1 cellular context compared by ENCODE assay signal in genomic region chr17:78250891-78251772, GRCh38.
TF ChIP-seq lines count a peak whose summit lies in the region.

No MANE protein-coding gene starts in this region.

TF ChIP-seq in K562, 482 proteins besides CTCF, POLR2A, EP300 and RAD21 (continued from another document and continues in another):
- TF ChIP-seq, protein P1, sequence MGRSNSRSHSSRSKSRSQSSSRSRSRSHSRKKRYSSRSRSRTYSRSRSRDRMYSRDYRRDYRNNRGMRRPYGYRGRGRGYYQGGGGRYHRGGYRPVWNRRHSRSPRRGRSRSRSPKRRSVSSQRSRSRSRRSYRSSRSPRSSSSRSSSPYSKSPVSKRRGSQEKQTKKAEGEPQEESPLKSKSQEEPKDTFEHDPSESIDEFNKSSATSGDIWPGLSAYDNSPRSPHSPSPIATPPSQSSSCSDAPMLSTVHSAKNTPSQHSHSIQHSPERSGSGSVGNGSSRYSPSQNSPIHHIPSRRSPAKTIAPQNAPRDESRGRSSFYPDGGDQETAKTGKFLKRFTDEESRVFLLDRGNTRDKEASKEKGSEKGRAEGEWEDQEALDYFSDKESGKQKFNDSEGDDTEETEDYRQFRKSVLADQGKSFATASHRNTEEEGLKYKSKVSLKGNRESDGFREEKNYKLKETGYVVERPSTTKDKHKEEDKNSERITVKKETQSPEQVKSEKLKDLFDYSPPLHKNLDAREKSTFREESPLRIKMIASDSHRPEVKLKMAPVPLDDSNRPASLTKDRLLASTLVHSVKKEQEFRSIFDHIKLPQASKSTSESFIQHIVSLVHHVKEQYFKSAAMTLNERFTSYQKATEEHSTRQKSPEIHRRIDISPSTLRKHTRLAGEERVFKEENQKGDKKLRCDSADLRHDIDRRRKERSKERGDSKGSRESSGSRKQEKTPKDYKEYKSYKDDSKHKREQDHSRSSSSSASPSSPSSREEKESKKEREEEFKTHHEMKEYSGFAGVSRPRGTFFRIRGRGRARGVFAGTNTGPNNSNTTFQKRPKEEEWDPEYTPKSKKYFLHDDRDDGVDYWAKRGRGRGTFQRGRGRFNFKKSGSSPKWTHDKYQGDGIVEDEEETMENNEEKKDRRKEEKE (IDR thresholded peaks at IDR 0.05; ENCODE audit: borderline replicate concordance in 1 of 2, control insufficient read depth in 1 of 2, low read depth in 2 of 2, low read length in 1 of 2), result no peak
- TF ChIP-seq ZNF23 (CRISPR knock-in tag; IDR thresholded peaks at IDR 0.05), result no peak
- TF ChIP-seq HNRNPL (IDR thresholded peaks at IDR 0.05; ENCODE audit: low read depth, low read length), result no peak
- TF ChIP-seq ELF4 (CRISPR knock-in tag; IDR thresholded peaks at IDR 0.05), result no peak
- TF ChIP-seq, protein P2, sequence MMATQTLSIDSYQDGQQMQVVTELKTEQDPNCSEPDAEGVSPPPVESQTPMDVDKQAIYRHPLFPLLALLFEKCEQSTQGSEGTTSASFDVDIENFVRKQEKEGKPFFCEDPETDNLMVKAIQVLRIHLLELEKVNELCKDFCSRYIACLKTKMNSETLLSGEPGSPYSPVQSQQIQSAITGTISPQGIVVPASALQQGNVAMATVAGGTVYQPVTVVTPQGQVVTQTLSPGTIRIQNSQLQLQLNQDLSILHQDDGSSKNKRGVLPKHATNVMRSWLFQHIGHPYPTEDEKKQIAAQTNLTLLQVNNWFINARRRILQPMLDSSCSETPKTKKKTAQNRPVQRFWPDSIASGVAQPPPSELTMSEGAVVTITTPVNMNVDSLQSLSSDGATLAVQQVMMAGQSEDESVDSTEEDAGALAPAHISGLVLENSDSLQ (IDR thresholded peaks at IDR 0.05), result no peak
- TF ChIP-seq TSC22D4 (tag; IDR thresholded peaks at IDR 0.05), result no peak
- no peak for TF ChIP-seq HDAC6 (IDR thresholded peaks at IDR 0.05; ENCODE audit: low read depth, low read length)
- no peak for TF ChIP-seq ZNF717 (CRISPR knock-in tag; IDR thresholded peaks at IDR 0.05)
- TF ChIP-seq U2AF2 (optimal IDR thresholded peaks at IDR 0.05; ENCODE audit: low read depth, low read length), result no peak
- TF ChIP-seq RHOXF2B (CRISPR knock-in tag; conservative IDR thresholded peaks at IDR 0.05), result no peak
- no peak for TF ChIP-seq GABPB2 (CRISPR knock-in tag; conservative IDR thresholded peaks at IDR 0.05)
- TF ChIP-seq FOXM1 (IDR thresholded peaks at IDR 0.05; ENCODE audit: low read depth), result no peak
- no peak for TF ChIP-seq FOXM1 (CRISPR knock-in tag; IDR thresholded peaks at IDR 0.05; ENCODE audit: low read depth)
- peak; percentile 25 to 77; a peak in 3 of 4 replicates for TF ChIP-seq RCOR1 (IDR thresholded peaks at IDR 0.05; ENCODE audit: borderline replicate concordance in 1 of 2, low read depth in 2 of 2, low read length in 2 of 2)
- no peak for TF ChIP-seq ZNF354B (CRISPR knock-in tag; IDR thresholded peaks at IDR 0.05)
- no peak for TF ChIP-seq ZNF76 (CRISPR knock-in tag; IDR thresholded peaks at IDR 0.05; ENCODE audit: borderline replicate concordance)
- no peak for TF ChIP-seq ZNF398 (CRISPR knock-in tag; IDR thresholded peaks at IDR 0.05)
- TF ChIP-seq SOX6 (IDR thresholded peaks at IDR 0.05), result peak; percentile 42; the same call in 1 of the 2 replicates
- TF ChIP-seq ZNF274 (IDR thresholded peaks at IDR 0.05; ENCODE audit: borderline replicate concordance, low read depth, low read length), result no peak
- no peak for TF ChIP-seq ATF1 (CRISPR knock-in tag; IDR thresholded peaks at IDR 0.05)
- TF ChIP-seq ATF1 (tag; IDR thresholded peaks at IDR 0.05), result peak; percentile 37; the same call in 1 of the 2 replicates
- TF ChIP-seq, protein P3, sequence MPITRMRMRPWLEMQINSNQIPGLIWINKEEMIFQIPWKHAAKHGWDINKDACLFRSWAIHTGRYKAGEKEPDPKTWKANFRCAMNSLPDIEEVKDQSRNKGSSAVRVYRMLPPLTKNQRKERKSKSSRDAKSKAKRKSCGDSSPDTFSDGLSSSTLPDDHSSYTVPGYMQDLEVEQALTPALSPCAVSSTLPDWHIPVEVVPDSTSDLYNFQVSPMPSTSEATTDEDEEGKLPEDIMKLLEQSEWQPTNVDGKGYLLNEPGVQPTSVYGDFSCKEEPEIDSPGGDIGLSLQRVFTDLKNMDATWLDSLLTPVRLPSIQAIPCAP (CRISPR knock-in tag; IDR thresholded peaks at IDR 0.05; ENCODE audit: borderline replicate concordance), result no peak
- TF ChIP-seq ZNF212 (CRISPR knock-in tag; IDR thresholded peaks at IDR 0.05), result 0 out of 2 replicates have a peak, but pooled peaks have one; percentile 45
- peak; percentile 52; the same call in 1 of the 2 replicates for TF ChIP-seq ZNF583 (CRISPR knock-in tag; IDR thresholded peaks at IDR 0.05)
- TF ChIP-seq CBX2 (IDR thresholded peaks at IDR 0.05; ENCODE audit: insufficient read depth, low read length, poor library complexity, severe bottlenecking), result no peak
- no peak for TF ChIP-seq ZNF696 (CRISPR knock-in tag; conservative IDR thresholded peaks at IDR 0.05)
- TF ChIP-seq, protein P4, sequence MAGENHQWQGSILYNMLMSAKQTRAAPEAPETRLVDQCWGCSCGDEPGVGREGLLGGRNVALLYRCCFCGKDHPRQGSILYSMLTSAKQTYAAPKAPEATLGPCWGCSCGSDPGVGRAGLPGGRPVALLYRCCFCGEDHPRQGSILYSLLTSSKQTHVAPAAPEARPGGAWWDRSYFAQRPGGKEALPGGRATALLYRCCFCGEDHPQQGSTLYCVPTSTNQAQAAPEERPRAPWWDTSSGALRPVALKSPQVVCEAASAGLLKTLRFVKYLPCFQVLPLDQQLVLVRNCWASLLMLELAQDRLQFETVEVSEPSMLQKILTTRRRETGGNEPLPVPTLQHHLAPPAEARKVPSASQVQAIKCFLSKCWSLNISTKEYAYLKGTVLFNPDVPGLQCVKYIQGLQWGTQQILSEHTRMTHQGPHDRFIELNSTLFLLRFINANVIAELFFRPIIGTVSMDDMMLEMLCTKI (IDR thresholded peaks at IDR 0.05; ENCODE audit: partially characterized antibody), result no peak
- TF ChIP-seq NFXL1 (CRISPR knock-in tag; IDR thresholded peaks at IDR 0.05), result no peak
- no peak for TF ChIP-seq ZNF232 (CRISPR knock-in tag; IDR thresholded peaks at IDR 0.05)
- TF ChIP-seq, protein P5, sequence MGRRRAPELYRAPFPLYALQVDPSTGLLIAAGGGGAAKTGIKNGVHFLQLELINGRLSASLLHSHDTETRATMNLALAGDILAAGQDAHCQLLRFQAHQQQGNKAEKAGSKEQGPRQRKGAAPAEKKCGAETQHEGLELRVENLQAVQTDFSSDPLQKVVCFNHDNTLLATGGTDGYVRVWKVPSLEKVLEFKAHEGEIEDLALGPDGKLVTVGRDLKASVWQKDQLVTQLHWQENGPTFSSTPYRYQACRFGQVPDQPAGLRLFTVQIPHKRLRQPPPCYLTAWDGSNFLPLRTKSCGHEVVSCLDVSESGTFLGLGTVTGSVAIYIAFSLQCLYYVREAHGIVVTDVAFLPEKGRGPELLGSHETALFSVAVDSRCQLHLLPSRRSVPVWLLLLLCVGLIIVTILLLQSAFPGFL (CRISPR knock-in tag; IDR thresholded peaks at IDR 0.05), result no peak
- TF ChIP-seq FOXA3 (CRISPR knock-in tag; conservative IDR thresholded peaks at IDR 0.05 in 1 of 2, IDR thresholded peaks at IDR 0.05 in 1 of 2), result no peak
- TF ChIP-seq ZNF316 (IDR thresholded peaks at IDR 0.05), result no peak
- TF ChIP-seq MEIS2 (IDR thresholded peaks at IDR 0.05; ENCODE audit: partially characterized antibody), result peak; percentile 8
- peak; percentile 95 for TF ChIP-seq XRCC5 (IDR thresholded peaks at IDR 0.05; ENCODE audit: low read depth, low read length)
- TF ChIP-seq, protein P6, sequence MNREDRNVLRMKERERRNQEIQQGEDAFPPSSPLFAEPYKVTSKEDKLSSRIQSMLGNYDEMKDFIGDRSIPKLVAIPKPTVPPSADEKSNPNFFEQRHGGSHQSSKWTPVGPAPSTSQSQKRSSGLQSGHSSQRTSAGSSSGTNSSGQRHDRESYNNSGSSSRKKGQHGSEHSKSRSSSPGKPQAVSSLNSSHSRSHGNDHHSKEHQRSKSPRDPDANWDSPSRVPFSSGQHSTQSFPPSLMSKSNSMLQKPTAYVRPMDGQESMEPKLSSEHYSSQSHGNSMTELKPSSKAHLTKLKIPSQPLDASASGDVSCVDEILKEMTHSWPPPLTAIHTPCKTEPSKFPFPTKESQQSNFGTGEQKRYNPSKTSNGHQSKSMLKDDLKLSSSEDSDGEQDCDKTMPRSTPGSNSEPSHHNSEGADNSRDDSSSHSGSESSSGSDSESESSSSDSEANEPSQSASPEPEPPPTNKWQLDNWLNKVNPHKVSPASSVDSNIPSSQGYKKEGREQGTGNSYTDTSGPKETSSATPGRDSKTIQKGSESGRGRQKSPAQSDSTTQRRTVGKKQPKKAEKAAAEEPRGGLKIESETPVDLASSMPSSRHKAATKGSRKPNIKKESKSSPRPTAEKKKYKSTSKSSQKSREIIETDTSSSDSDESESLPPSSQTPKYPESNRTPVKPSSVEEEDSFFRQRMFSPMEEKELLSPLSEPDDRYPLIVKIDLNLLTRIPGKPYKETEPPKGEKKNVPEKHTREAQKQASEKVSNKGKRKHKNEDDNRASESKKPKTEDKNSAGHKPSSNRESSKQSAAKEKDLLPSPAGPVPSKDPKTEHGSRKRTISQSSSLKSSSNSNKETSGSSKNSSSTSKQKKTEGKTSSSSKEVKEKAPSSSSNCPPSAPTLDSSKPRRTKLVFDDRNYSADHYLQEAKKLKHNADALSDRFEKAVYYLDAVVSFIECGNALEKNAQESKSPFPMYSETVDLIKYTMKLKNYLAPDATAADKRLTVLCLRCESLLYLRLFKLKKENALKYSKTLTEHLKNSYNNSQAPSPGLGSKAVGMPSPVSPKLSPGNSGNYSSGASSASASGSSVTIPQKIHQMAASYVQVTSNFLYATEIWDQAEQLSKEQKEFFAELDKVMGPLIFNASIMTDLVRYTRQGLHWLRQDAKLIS (CRISPR knock-in tag; IDR thresholded peaks at IDR 0.05), result no peak
- no peak for TF ChIP-seq RAD51 (IDR thresholded peaks at IDR 0.05; ENCODE audit: borderline replicate concordance, low read depth)
- no peak for TF ChIP-seq SMARCA5 (IDR thresholded peaks at IDR 0.05)
- TF ChIP-seq RFX5 (IDR thresholded peaks at IDR 0.05; ENCODE audit: low read depth, low read length), result no peak
- TF ChIP-seq HDAC3 (IDR thresholded peaks at IDR 0.05; ENCODE audit: borderline replicate concordance, partially characterized antibody), result no peak
- no peak for TF ChIP-seq MEF2D (tag; conservative IDR thresholded peaks at IDR 0.05; ENCODE audit: low read depth)
- TF ChIP-seq RBM34 (IDR thresholded peaks at IDR 0.05; ENCODE audit: borderline replicate concordance, insufficient read depth, low read length), result no peak
- TF ChIP-seq TCF7 (IDR thresholded peaks at IDR 0.05; ENCODE audit: borderline replicate concordance), result 0 out of 2 replicates have a peak, but pooled peaks have one; percentile 70
- TF ChIP-seq BCL6 (CRISPR knock-in tag; IDR thresholded peaks at IDR 0.05), result no peak
- peak; percentile 91 for TF ChIP-seq SMAD4 (CRISPR knock-in tag; conservative IDR thresholded peaks at IDR 0.05)
- no peak for TF ChIP-seq ZFPM2 (CRISPR knock-in tag; IDR thresholded peaks at IDR 0.05)
- no peak for TF ChIP-seq ARID3B (CRISPR knock-in tag; IDR thresholded peaks at IDR 0.05; ENCODE audit: borderline replicate concordance)
- TF ChIP-seq NFRKB (IDR thresholded peaks at IDR 0.05; ENCODE audit: low read depth), result no peak
- TF ChIP-seq ZNF217 (CRISPR knock-in tag; IDR thresholded peaks at IDR 0.05), result no peak
- no peak for TF ChIP-seq SAFB2 (IDR thresholded peaks at IDR 0.05; ENCODE audit: borderline replicate concordance, low read depth, low read length, severe bottlenecking)
- TF ChIP-seq ZBTB49 (CRISPR knock-in tag; IDR thresholded peaks at IDR 0.05; ENCODE audit: borderline replicate concordance), result no peak
- TF ChIP-seq GABPA (tag; conservative IDR thresholded peaks at IDR 0.05; ENCODE audit: low read depth), result no peak
- TF ChIP-seq, protein P7, sequence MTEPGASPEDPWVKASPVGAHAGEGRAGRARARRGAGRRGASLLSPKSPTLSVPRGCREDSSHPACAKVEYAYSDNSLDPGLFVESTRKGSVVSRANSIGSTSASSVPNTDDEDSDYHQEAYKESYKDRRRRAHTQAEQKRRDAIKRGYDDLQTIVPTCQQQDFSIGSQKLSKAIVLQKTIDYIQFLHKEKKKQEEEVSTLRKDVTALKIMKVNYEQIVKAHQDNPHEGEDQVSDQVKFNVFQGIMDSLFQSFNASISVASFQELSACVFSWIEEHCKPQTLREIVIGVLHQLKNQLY (CRISPR knock-in tag; conservative IDR thresholded peaks at IDR 0.05), result no peak
- TF ChIP-seq ZNF57 (CRISPR knock-in tag; IDR thresholded peaks at IDR 0.05), result no peak
- no peak for TF ChIP-seq PPARD (CRISPR knock-in tag; IDR thresholded peaks at IDR 0.05)
